In genomic region chr11:32431657-32432056, GRCh38 we compare ENCODE assay signal across 18 cellular contexts. TPM values are rescaled to one million over a fixed set of nuclear protein-coding genes. Genes with fewer than 3 reads are reported as not detected.
"Had no signal": no experiment of that assay in that cellular context is flagged by ENCODE, and none has a peak within 500 bp of the region (broad histone marks: within the 10 kb centered on the region; RNA-seq: fewer than 3 reads in every experiment).

No MANE protein-coding gene starts in this region.

- H3K4me1 ChIP-seq: prostate gland had no signal

- ATAC-seq: naive thymus-derived CD4-positive, alpha-beta T cell; stimulated activated naive CD8-positive, alpha-beta T cell treated with anti-CD3 and anti-CD28 coated beads, Interleukin-15, Interleukin-2, amounts not matched to agents 100 U/mL and 50 U/mL, for 24 hours had no signal

- H3K27ac ChIP-seq: coronary artery, esophagus muscularis mucosa, prostate gland, thyroid gland had no signal

- H3K27ac Mint-ChIP-seq: activated CD4-positive, alpha-beta memory T cell treated with anti-CD3 and anti-CD28 coated beads for 36 hours; activated naive CD8-positive, alpha-beta T cell treated with anti-CD3 and anti-CD28 coated beads, Interleukin-2, amount 10 ng/mL, durations not matched to agents 7 days and 5 days had no signal

- H3K9me3 Mint-ChIP-seq: activated CD4-positive, alpha-beta memory T cell treated with anti-CD3 and anti-CD28 coated beads for 36 hours; activated naive CD8-positive, alpha-beta T cell treated with anti-CD3 and anti-CD28 coated beads, Interleukin-2, amount 10 ng/mL, durations not matched to agents 7 days and 5 days had no signal

- DNase-seq: activated CD4-positive, alpha-beta memory T cell treated with anti-CD3 and anti-CD28 coated beads for 36 hours; activated CD4-positive, alpha-beta T cell treated with anti-CD3 and anti-CD28 coated beads for 48 hours; activated naive CD4-positive, alpha-beta T cell treated with Interleukin-2 at 50 U/mL for 16 hours; activated naive CD8-positive, alpha-beta T cell treated with anti-CD3 and anti-CD28 coated beads, Interleukin-2, amount 10 ng/mL, durations not matched to agents 7 days and 5 days; activated T-cell treated with anti-CD3 and anti-CD28 coated beads, Interleukin-2, amount 50 U/mL, for 48 hours; amniotic stem cell; cerebellar nuclear complex; naive thymus-derived CD4-positive, alpha-beta T cell; stimulated activated CD4-positive, alpha-beta T cell treated with anti-CD3 and anti-CD28 coated beads, Interleukin-12 subunit alpha, Interleukin-12 subunit beta, amount 100 ng/mL, for 4 hours; stimulated activated CD4-positive, alpha-beta T cell treated with anti-CD3 and anti-CD28 coated beads, Interleukin-4, amount 100 ng/mL, for 4 hours; stimulated activated naive CD8-positive, alpha-beta T cell treated with anti-CD3 and anti-CD28 coated beads, Interleukin-15, Interleukin-2, amounts not matched to agents 100 U/mL and 50 U/mL, for 24 hours; thyroid gland had no signal

- H3K36me3 Mint-ChIP-seq: activated CD4-positive, alpha-beta memory T cell treated with anti-CD3 and anti-CD28 coated beads for 36 hours; activated naive CD8-positive, alpha-beta T cell treated with anti-CD3 and anti-CD28 coated beads, Interleukin-2, amount 10 ng/mL, durations not matched to agents 7 days and 5 days had no signal

- H3K4me3 Mint-ChIP-seq: activated CD4-positive, alpha-beta memory T cell treated with anti-CD3 and anti-CD28 coated beads for 36 hours; activated naive CD8-positive, alpha-beta T cell treated with anti-CD3 and anti-CD28 coated beads, Interleukin-2, amount 10 ng/mL, durations not matched to agents 7 days and 5 days had no signal

- H3K36me3 ChIP-seq: esophagus muscularis mucosa, prostate gland, thyroid gland had no signal

- H3K9me3 ChIP-seq: esophagus muscularis mucosa, prostate gland, thyroid gland had no signal

- H3K4me3 ChIP-seq: coronary artery, esophagus muscularis mucosa, lung, prostate gland, thyroid gland had no signal

RNA-seq across cellular contexts. Expression of gene WT1, which starts 3.7 kb away (rescaled TPM):
- total RNA-seq: activated CD4-positive, alpha-beta memory T cell treated with anti-CD3 and anti-CD28 coated beads for 36 hours; activated naive CD8-positive, alpha-beta T cell treated with anti-CD3 and anti-CD28 coated beads, Interleukin-2, amount 10 ng/mL, durations not matched to agents 7 days and 5 days; naive thymus-derived CD4-positive, alpha-beta T cell; osteocyte; T-helper 2 cell treated with Interferon-gamma antibody and Interleukin-4, amounts not matched to agents 100 ng/mL and 5 ng/mL, for 36 hours had no signal
- polyA plus RNA-seq: naive thymus-derived CD4-positive, alpha-beta T cell had no signal
